16 cellular contexts compared by ENCODE assay signal in the genomic region with DNA sequence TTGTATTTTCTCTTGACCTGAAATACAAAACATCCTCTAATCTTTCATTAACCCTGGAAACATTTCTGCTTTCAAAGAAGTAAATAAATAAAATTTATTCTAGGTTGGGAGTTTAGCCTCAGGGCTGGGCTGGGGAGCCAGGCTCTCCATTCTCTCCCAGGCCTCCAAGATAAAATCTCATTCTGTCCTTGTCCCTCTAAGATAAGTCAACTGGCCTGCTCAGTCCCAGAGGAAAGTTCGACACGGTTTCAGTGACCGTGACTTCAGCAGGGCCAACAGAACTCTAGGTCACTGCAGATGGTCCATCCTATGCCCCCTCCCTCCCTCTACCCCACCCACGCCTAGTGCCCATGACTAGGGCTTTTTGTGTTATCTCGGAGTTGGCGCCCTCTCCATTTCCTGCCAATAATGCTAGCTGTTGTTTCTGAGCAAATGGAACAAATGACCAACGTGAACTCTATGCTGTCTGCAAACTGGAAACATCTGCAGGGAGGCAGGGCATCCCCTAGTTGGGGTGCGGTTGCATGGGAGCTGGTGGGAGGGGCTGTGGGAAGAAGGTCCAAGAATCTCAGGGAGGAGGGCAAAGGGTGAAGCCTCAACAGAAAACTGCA. TPM values are rescaled to one million over a fixed set of nuclear protein-coding genes. Genes with fewer than 3 reads are reported as not detected.
DNase-seq lines count a peak whose midpoint lies in the region; TF ChIP-seq lines count a peak whose summit lies in the region.
"Had no signal": no experiment of that assay in that cellular context is flagged by ENCODE, and none has a peak within 500 bp of the region (broad histone marks: within the 10 kb centered on the region; RNA-seq: fewer than 3 reads in every experiment).

No MANE protein-coding gene starts in this region.

- H3K79me2 ChIP-seq in parathyroid adenoma, result no peaks in the 10 kb centered on the region

- no peaks in the 10 kb centered on the region for H3K9me3 ChIP-seq in parathyroid adenoma (ENCODE audit: control insufficient read depth, low read length)
- H3K9me3 ChIP-seq: suprapubic skin had no signal

- H3K9ac ChIP-seq in parathyroid adenoma, result no peak overlapping the region

- H3K4me1 ChIP-seq in parathyroid adenoma, result peaks cover 28% of the 10 kb centered on the region

- in situ Hi-C loops in GM13977 (cut with MboI; ENCODE audit: low pct_unique_long_range_greater_than_20kb, low sequenced_read_pairs, unreplicated experiment), result no loop called here

- peak in 66 of 76 experiments; percentile 12 to 84 (median 51) for DNase-seq in HUDEP-2 (lab: John Stamatoyannopoulos, UW; ENCODE audit: unreplicated experiment in 76 of 76)
- DNase-seq in foreskin melanocyte, result peak; percentile 80
- no peak for DNase-seq in Kasumi-1 (lab: John Stamatoyannopoulos, UW)
- no peak for DNase-seq in hepatic stellate cell (ENCODE audit: low spot score)
- no peak for DNase-seq in GM13977 (ENCODE audit: low spot score)
- DNase-seq in lower leg skin (ENCODE audit: low spot score in 2 of 2), result no peak
- DNase-seq: activated T-cell treated with anti-CD3 and anti-CD28 coated beads, Interleukin-2, amount 50 U/mL, for 4 hours; CD8-positive, alpha-beta memory T cell; NCI-H146; NCI-H774; retina; SHP77 treated with DMSO at 0.1 percent for 48 hours had no signal

- TF ChIP-seq CTCF in VCaP (conservative IDR thresholded peaks at IDR 0.05), result no peak
- TF ChIP-seq CTCF in parathyroid adenoma (IDR thresholded peaks at IDR 0.05), result no peak
- TF ChIP-seq CTCF in GM13977 (IDR thresholded peaks at IDR 0.05; ENCODE audit: extremely low read depth, insufficient read depth, missing control alignments), result no peak
- TF ChIP-seq CTCF in lower leg skin (IDR thresholded peaks at IDR 0.05), result no peak

- H3K27ac ChIP-seq in VCaP (0 out of 2 replicates have a peak overlapping the region, but pooled peaks have one; percentile 18), parathyroid adenoma (peak overlapping the region; percentile 47)
- H3K27ac ChIP-seq: suprapubic skin had no signal

- TF ChIP-seq POLR2A in lower leg skin (IDR thresholded peaks at IDR 0.05), result no peak

- no peak overlapping the region for H3K4me2 ChIP-seq in parathyroid adenoma (ENCODE audit: low read length)

- H3K36me3 ChIP-seq in parathyroid adenoma (ENCODE audit: control insufficient read depth, insufficient read depth, low read length), result no peaks in the 10 kb centered on the region
- H3K36me3 ChIP-seq: suprapubic skin had no signal

- H3K4me3 ChIP-seq in parathyroid adenoma (ENCODE audit: low read depth, low read length) (no peak overlapping the region), lower leg skin (ENCODE audit: low read depth, poor library complexity, severe bottlenecking) (no peak overlapping the region)
- H3K4me3 ChIP-seq: suprapubic skin had no signal

- WGBS in lower leg skin, 2 donors, result 56 to 70% methylated on average over 8 of the region's 8 CpGs

- H3K27me3 ChIP-seq in parathyroid adenoma (ENCODE audit: control insufficient read depth, insufficient read depth, low read length), result no peaks in the 10 kb centered on the region
- H3K27me3 ChIP-seq: suprapubic skin had no signal

- intact Hi-C loops in lower leg skin (cut with DNase I; ENCODE audit: low total_unique reads), result no loop called here

- no peak overlapping the region for H2AFZ ChIP-seq in parathyroid adenoma

RNA-seq across cellular contexts. Expression of a gene that starts 10.1 kb away (rescaled TPM):
- total RNA-seq in lower leg skin, result 1 to 10 TPM in 3 of 4 donors, under 1 TPM in 1; 0.91 to 2.1 (median 1.8) TPM
- total RNA-seq: activated T-cell treated with anti-CD3 and anti-CD28 coated beads, Interleukin-2, amount 50 U/mL, for 4 hours had no signal

RNA-seq across cellular contexts. Expression of a gene that starts 10.1 kb away (rescaled TPM):
- 1 to 10 TPM in 1 of 4 donors, under 1 TPM in 2, not detected in 1; 0.54 to 1.2 (median 0.68) TPM for total RNA-seq in lower leg skin
- total RNA-seq: activated T-cell treated with anti-CD3 and anti-CD28 coated beads, Interleukin-2, amount 50 U/mL, for 4 hours; WTC11 had no signal

RNA-seq across cellular contexts. Expression of a gene that starts 39.7 kb away (rescaled TPM):
- 10 to 100 TPM in 3 of 4 donors, 1 to 10 TPM in 1; 2.4 to 15.3 (median 12.3) TPM for total RNA-seq in lower leg skin

Comparison
In these comparisons a context has a peak if more than half of its experiments do, and no peak if none do; other contexts are left out.
1. DNase-seq: peak in HUDEP-2 (66 of 76) and foreskin melanocyte (single experiment); none in Kasumi-1 (0 of 2), hepatic stellate cell (single experiment), GM13977 (single experiment) and lower leg skin (0 of 2).